In genomic region chr11:28636566-28636965, GRCh38 we compare ENCODE assay signal across 19 cellular contexts.
"Had no signal": no experiment of that assay in that cellular context is flagged by ENCODE, and none has a peak within 500 bp of the region (broad histone marks: within the 10 kb centered on the region; RNA-seq: fewer than 3 reads in every experiment).

No MANE protein-coding gene starts in this region.

- H3K36me3 Mint-ChIP-seq: natural killer cell; stimulated activated effector memory CD8-positive, alpha-beta T cell treated with anti-CD3 and anti-CD28 coated beads, Interleukin-12 subunit alpha, Interleukin-12 subunit beta, amount 100 ng/mL, for 72 hours had no signal

- H3K4me3 Mint-ChIP-seq: effector memory CD8-positive, alpha-beta T cell; natural killer cell; stimulated activated effector memory CD8-positive, alpha-beta T cell treated with anti-CD3 and anti-CD28 coated beads, Interleukin-12 subunit alpha, Interleukin-12 subunit beta, amount 100 ng/mL, for 72 hours had no signal

- H3K27ac Mint-ChIP-seq: effector memory CD8-positive, alpha-beta T cell; natural killer cell; stimulated activated effector memory CD8-positive, alpha-beta T cell treated with anti-CD3 and anti-CD28 coated beads, Interleukin-12 subunit alpha, Interleukin-12 subunit beta, amount 100 ng/mL, for 72 hours had no signal

- ATAC-seq: effector memory CD8-positive, alpha-beta T cell; left ventricle myocardium superior; lower lobe of right lung; psoas muscle; right cardiac atrium; stimulated activated effector memory CD8-positive, alpha-beta T cell treated with anti-CD3 and anti-CD28 coated beads, Interleukin-12 subunit alpha, Interleukin-12 subunit beta, amount 100 ng/mL, for 72 hours had no signal

- H3K4me1 Mint-ChIP-seq: natural killer cell; stimulated activated effector memory CD8-positive, alpha-beta T cell treated with anti-CD3 and anti-CD28 coated beads, Interleukin-12 subunit alpha, Interleukin-12 subunit beta, amount 100 ng/mL, for 72 hours had no signal

- DNase-seq: effector memory CD8-positive, alpha-beta T cell; gastrocnemius medialis; head of caudate nucleus; left ventricle myocardium superior; lower lobe of right lung; natural killer cell; occipital lobe; ovary; posterior cingulate gyrus; psoas muscle; right cardiac atrium; sigmoid colon; stimulated activated CD4-positive, alpha-beta T cell treated with anti-CD3 and anti-CD28 coated beads, Interleukin-2, amount 100 ng/mL, for 24 hours; stimulated activated CD4-positive, alpha-beta T cell treated with anti-CD3 and anti-CD28 coated beads, Interleukin-4, amount 100 ng/mL, for 24 hours; stimulated activated naive CD4-positive, alpha-beta T cell treated with Interleukin-2 at 50 U/mL for 16 hours; stomach; thyroid gland; trophoblast cell had no signal

- H3K27me3 Mint-ChIP-seq: effector memory CD8-positive, alpha-beta T cell had no signal
